In genomic region chr12:52187206-52187605, GRCh38 we compare ENCODE assay signal across 21 cellular contexts. TPM values are rescaled to one million over a fixed set of nuclear protein-coding genes. Genes with fewer than 3 reads are reported as not detected.
A peak's percentile ranks its signal among the peaks of the same experiment; 100 is the strongest.
DNase-seq lines count a peak whose midpoint lies in the region; ATAC-seq and TF ChIP-seq lines count a peak whose summit lies in the region.
"Had no signal": no experiment of that assay in that cellular context is flagged by ENCODE, and none has a peak within 500 bp of the region (broad histone marks: within the 10 kb centered on the region; RNA-seq: fewer than 3 reads in every experiment).

No MANE protein-coding gene starts in this region.

- no peaks in the 10 kb centered on the region for H3K23me2 ChIP-seq in H9 (ENCODE audit: insufficient read length, low read depth, low read length, poor library complexity, severe bottlenecking)

- no peak overlapping the region for H3K14ac ChIP-seq in H9 (ENCODE audit: insufficient read depth, low read length)

- no peak overlapping the region for H3K27ac ChIP-seq in H9 (ENCODE audit: insufficient read length, low read depth, low read length)
- H3K27ac ChIP-seq in tibial artery = peak overlapping the region; percentile 68 to 72

- H2BK120ac ChIP-seq in H9 (ENCODE audit: low read depth, low read length, poor library complexity, severe bottlenecking) = no peak overlapping the region

- TF ChIP-seq CTCF in H9 (conservative IDR thresholded peaks at IDR 0.05) = no peak
- no peak for TF ChIP-seq CTCF in tibial artery (IDR thresholded peaks at IDR 0.05)

- no peak overlapping the region for H2AK5ac ChIP-seq in H9 (ENCODE audit: insufficient read length, low read length)

- intact Hi-C loops in tibial artery (cut with DNase I; ENCODE audit: low total_unique reads) = no loop called here
- intact Hi-C loops in posterior vena cava (cut with DNase I) = no loop called here

- H3K9me3 ChIP-seq in H9 (ENCODE audit: control insufficient read depth, low read depth, low read length) = no peaks in the 10 kb centered on the region
- H3K9me3 ChIP-seq in T-helper 17 cell (ENCODE audit: control insufficient read depth, low read length, poor library complexity, severe bottlenecking) = no peaks in the 10 kb centered on the region
- H3K9me3 ChIP-seq in iPS-15b (ENCODE audit: control insufficient read depth, insufficient read depth, low read length) = no peaks in the 10 kb centered on the region
- no peaks in the 10 kb centered on the region for H3K9me3 ChIP-seq in tibial artery
- H3K9me3 ChIP-seq: tibial nerve had no signal

- H4K8ac ChIP-seq in H9 (replicated peaks; ENCODE audit: insufficient read length, low read depth, low read length) = no peak overlapping the region

- H4K20me1 ChIP-seq in H9 (ENCODE audit: control insufficient read depth, insufficient read depth, insufficient read length) = no peaks in the 10 kb centered on the region

- H3K18ac ChIP-seq in H9 (ENCODE audit: insufficient read length, low read depth, low read length) = no peak overlapping the region

- no peak overlapping the region for H4K5ac ChIP-seq in H9 (ENCODE audit: insufficient read length, low read depth, low read length)

- H3K79me1 ChIP-seq in H9 (ENCODE audit: insufficient read depth, low read depth, low read length, poor library complexity, severe bottlenecking) = no peaks in the 10 kb centered on the region

- no peak overlapping the region for H3K4me3 ChIP-seq in iPS-15b (ENCODE audit: low read depth, low read length)
- no peak overlapping the region for H3K4me3 ChIP-seq in tibial artery
- H3K4me3 ChIP-seq: tibial nerve had no signal

- H3K36me3 Mint-ChIP-seq in H9 (ENCODE audit: insufficient read depth in 1 of 3, low read depth in 3 of 3) = no peaks in the 10 kb centered on the region
- no peaks in the 10 kb centered on the region for H3K36me3 Mint-ChIP-seq in T-helper 17 cell (ENCODE audit: low read depth)
- H3K36me3 Mint-ChIP-seq in effector memory CD8-positive, alpha-beta T cell (ENCODE audit: insufficient read depth) = no peaks in the 10 kb centered on the region
- H3K36me3 Mint-ChIP-seq: natural killer cell treated with Interleukin-12 subunit alpha and Interleukin-12 subunit beta and Interleukin-15 and Interleukin-18, amount 100 ng/mL, for 72 hours had no signal

- H3K4me2 ChIP-seq in H9 (ENCODE audit: insufficient read depth, insufficient read length, low read length) = no peak overlapping the region

- H3K4me3 Mint-ChIP-seq in H9 = no peak overlapping the region
- H3K4me3 Mint-ChIP-seq in T-helper 17 cell = no peak overlapping the region
- no peak overlapping the region for H3K4me3 Mint-ChIP-seq in effector memory CD8-positive, alpha-beta T cell
- H3K4me3 Mint-ChIP-seq: activated naive CD8-positive, alpha-beta T cell treated with anti-CD3 and anti-CD28 coated beads, Interleukin-2, amount 50 U/mL, for 24 hours; B cell; natural killer cell treated with Interleukin-12 subunit alpha and Interleukin-12 subunit beta and Interleukin-15 and Interleukin-18, amount 100 ng/mL, for 72 hours had no signal

- H2AFZ ChIP-seq in H9 (ENCODE audit: low read length) = no peak overlapping the region

- H2BK5ac ChIP-seq in H9 (ENCODE audit: insufficient read length, low read length) = no peak overlapping the region

- WGBS in H9 (ENCODE audit: extremely low coverage, insufficient read length, low lambda C conversion rate) = no CpG with 5 or more reads among the region's 11 CpGs

- H4K91ac ChIP-seq in H9 (ENCODE audit: insufficient read length, low read depth, low read length) = no peak overlapping the region

- H3K27ac Mint-ChIP-seq in H9 (no peak overlapping the region), T-helper 17 cell (peak overlapping the region; percentile 3)
- no peak overlapping the region for H3K27ac Mint-ChIP-seq in effector memory CD8-positive, alpha-beta T cell
- H3K27ac Mint-ChIP-seq: activated naive CD8-positive, alpha-beta T cell treated with anti-CD3 and anti-CD28 coated beads, Interleukin-2, amount 50 U/mL, for 24 hours; B cell; natural killer cell treated with Interleukin-12 subunit alpha and Interleukin-12 subunit beta and Interleukin-15 and Interleukin-18, amount 100 ng/mL, for 72 hours had no signal

- H3K36me3 ChIP-seq in iPS-15b (ENCODE audit: control insufficient read depth, insufficient read depth, low read length) (no peaks in the 10 kb centered on the region), tibial artery (no peaks in the 10 kb centered on the region)
- H3K36me3 ChIP-seq: tibial nerve had no signal

- peaks cover 6% of the 10 kb centered on the region for H3K27me3 Mint-ChIP-seq in H9 (ENCODE audit: low read depth)
- peaks cover 11% of the 10 kb centered on the region for H3K27me3 Mint-ChIP-seq in T-helper 17 cell
- peaks cover 0 to 35% of the 10 kb centered on the region in 2 donors for H3K27me3 Mint-ChIP-seq in effector memory CD8-positive, alpha-beta T cell
- H3K27me3 Mint-ChIP-seq: activated naive CD8-positive, alpha-beta T cell treated with anti-CD3 and anti-CD28 coated beads, Interleukin-2, amount 50 U/mL, for 24 hours had no signal

- H3K9me3 Mint-ChIP-seq in H9 = no peaks in the 10 kb centered on the region; a peak in 1 of 5 replicates
- H3K9me3 Mint-ChIP-seq in effector memory CD8-positive, alpha-beta T cell = no peaks in the 10 kb centered on the region
- H3K9me3 Mint-ChIP-seq: activated naive CD8-positive, alpha-beta T cell treated with anti-CD3 and anti-CD28 coated beads, Interleukin-2, amount 50 U/mL, for 24 hours; natural killer cell treated with Interleukin-12 subunit alpha and Interleukin-12 subunit beta and Interleukin-15 and Interleukin-18, amount 100 ng/mL, for 72 hours had no signal

- no peak overlapping the region for H3T11ph ChIP-seq in H9 (ENCODE audit: low read length)

- no peak overlapping the region for H3K56ac ChIP-seq in H9 (ENCODE audit: insufficient read length, low read depth, low read length)

- no peaks in the 10 kb centered on the region for H3K79me2 ChIP-seq in H9 (ENCODE audit: insufficient read depth, low read length)

- H3K4me1 ChIP-seq in H9 (ENCODE audit: insufficient read depth, low read length) = peaks cover 2% of the 10 kb centered on the region; the same call in 1 of the 2 replicates
- peaks cover 2% of the 10 kb centered on the region for H3K4me1 ChIP-seq in iPS-15b (ENCODE audit: control insufficient read depth, insufficient read depth, low read length)
- H3K4me1 ChIP-seq in tibial artery = peaks cover 9 to 83% (median 59%) of the 10 kb centered on the region in 4 donors

- H2BK12ac ChIP-seq in H9 (ENCODE audit: insufficient read length, low read depth, low read length) = no peak overlapping the region

- no peak overlapping the region for H2BK15ac ChIP-seq in H9 (ENCODE audit: low read depth, low read length)

- H3K27me3 ChIP-seq in H9 (ENCODE audit: insufficient read depth, low read length) (no peaks in the 10 kb centered on the region), iPS-15b (ENCODE audit: control insufficient read depth, insufficient read depth, low read length) (no peaks in the 10 kb centered on the region), tibial artery (no peaks in the 10 kb centered on the region)
- H3K27me3 ChIP-seq: tibial nerve had no signal

- no peak for ATAC-seq in T-helper 17 cell
- ATAC-seq in effector memory CD8-positive, alpha-beta T cell (replicated peaks) = no peak
- ATAC-seq: activated naive CD8-positive, alpha-beta T cell treated with anti-CD3 and anti-CD28 coated beads, Interleukin-2, amount 50 U/mL, for 24 hours; natural killer cell treated with Interleukin-12 subunit alpha and Interleukin-12 subunit beta and Interleukin-15 and Interleukin-18, amount 100 ng/mL, for 72 hours had no signal

- no peak overlapping the region for H2BK20ac ChIP-seq in H9 (ENCODE audit: low read depth, low read length, poor library complexity, severe bottlenecking)

- no peak overlapping the region for H3K9ac ChIP-seq in H9 (ENCODE audit: extremely low read depth, insufficient read length, low read length)
- H3K9ac ChIP-seq in iPS-15b (ENCODE audit: low read depth, low read length) = peak overlapping the region; percentile 37

- no peak overlapping the region for H3K23ac ChIP-seq in H9 (ENCODE audit: insufficient read length, low read depth, low read length)

- peaks cover 25 to 53% of the 10 kb centered on the region in 2 experiments for H3K4me1 Mint-ChIP-seq in H9
- H3K4me1 Mint-ChIP-seq in T-helper 17 cell = peaks cover 3% of the 10 kb centered on the region
- peaks cover 0 to 6% of the 10 kb centered on the region in 2 donors for H3K4me1 Mint-ChIP-seq in effector memory CD8-positive, alpha-beta T cell (ENCODE audit: low read depth in 2 of 2)
- H3K4me1 Mint-ChIP-seq: B cell had no signal

- H3K4ac ChIP-seq in H9 (ENCODE audit: low read depth, low read length) = no peak overlapping the region

- peak; percentile 60 for DNase-seq in H9
- no peak for DNase-seq in T-helper 17 cell
- no peak for DNase-seq in tibial artery
- DNase-seq in germinal center (ENCODE audit: low spot score) = no peak
- no peak for DNase-seq in effector memory CD8-positive, alpha-beta T cell
- DNase-seq in posterior vena cava (ENCODE audit: low spot score) = no peak
- DNase-seq: activated CD8-positive, alpha-beta memory T cell treated with anti-CD3 and anti-CD28 coated beads, Interleukin-2, amount 50 U/mL, for 48 hours; activated effector memory CD4-positive, alpha-beta T cell treated with Interleukin-2 at 50 U/mL for 16 hours; activated naive CD8-positive, alpha-beta T cell treated with anti-CD3 and anti-CD28 coated beads, Interleukin-2, amount 50 U/mL, for 24 hours; erythroblast; mesendoderm; MM.1S; NCI-H146; NCI-H2171 treated with DMSO at 0.1 percent for 48 hours; stimulated activated CD4-positive, alpha-beta T cell treated with anti-CD3 and anti-CD28 coated beads, Interleukin-2, amount 100 ng/mL, for 24 hours; stimulated activated naive CD4-positive, alpha-beta T cell; T-helper 2 cell had no signal

RNA-seq across cellular contexts. Expression of gene KRT80, which starts 4.6 kb away (rescaled TPM):
- total RNA-seq in H9 (2021) (0.07 TPM in 1 of 2 replicates, not detected in the other), T-helper 17 cell (not detected), posterior vena cava (under 1 TPM; 0.19 to 0.48 TPM)
- total RNA-seq: B cell; natural killer cell treated with Interleukin-12 subunit alpha and Interleukin-12 subunit beta and Interleukin-15 and Interleukin-18, amount 100 ng/mL, for 72 hours; tibial nerve had no signal

RNA-seq across cellular contexts. Expression of gene KRT7, which starts 45.8 kb away (rescaled TPM):
- total RNA-seq in H9 (2021) (8.9 and 10.0 TPM in 2 replicates), T-helper 17 cell (under 1 TPM in 1 of 2 donors, not detected in 1; 0.70 TPM), posterior vena cava (1 to 10 TPM; 4.1 to 6.8 TPM)
- total RNA-seq: B cell had no signal
